12 cellular contexts compared by ENCODE assay signal in the genomic region with DNA sequence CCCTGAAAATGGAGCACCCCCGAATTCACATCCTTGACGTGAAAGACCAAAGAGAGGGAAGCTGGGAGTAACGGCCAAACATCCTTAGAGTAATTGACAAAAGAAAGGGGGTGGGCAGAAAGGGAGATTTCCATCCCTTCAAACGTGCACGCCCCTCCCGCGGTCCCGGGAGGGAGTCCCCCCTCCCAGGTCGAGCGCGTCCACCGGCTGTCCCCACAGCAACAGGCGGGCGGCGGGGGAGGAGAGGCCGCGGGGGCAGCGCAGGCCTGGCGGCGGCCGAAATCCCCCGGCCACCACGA. TPM values are rescaled to one million over a fixed set of nuclear protein-coding genes. Genes with fewer than 3 reads are reported as not detected.
A peak's percentile ranks its signal among the peaks of the same experiment; 100 is the strongest.
DNase-seq lines count a peak whose midpoint lies in the region; ATAC-seq and TF ChIP-seq lines count a peak whose summit lies in the region.
"Had no signal": no experiment of that assay in that cellular context is flagged by ENCODE, and none has a peak within 500 bp of the region (broad histone marks: within the 10 kb centered on the region; RNA-seq: fewer than 3 reads in every experiment).

No MANE protein-coding gene starts in this region.

- peaks cover 57% of the 10 kb centered on the region for H3K27me3 ChIP-seq in mammary epithelial cell (ENCODE audit: insufficient read depth, low read length)
- peaks cover 94% of the 10 kb centered on the region for H3K27me3 ChIP-seq in lower lobe of right lung (ENCODE audit: low read depth)
- H3K27me3 ChIP-seq in suprapubic skin, result peaks cover 94% of the 10 kb centered on the region

- no peak overlapping the region for H3K27ac ChIP-seq in mammary epithelial cell (ENCODE audit: insufficient read depth, low read depth, low read length)
- H3K27ac ChIP-seq in lower lobe of right lung, result no peak overlapping the region
- no peak overlapping the region for H3K27ac ChIP-seq in suprapubic skin

- DNase-seq in activated CD8-positive, alpha-beta T cell treated with anti-CD3 and anti-CD28 coated beads, Interleukin-2, amount 10 ng/mL, durations not matched to agents 7 days and 5 days, result no peak
- DNase-seq in activated CD8-positive, alpha-beta T cell treated with anti-CD3 and anti-CD28 coated beads for 36 hours, result no peak
- DNase-seq in mammary epithelial cell (no peak), lower lobe of right lung (no peak), suprapubic skin (ENCODE audit: low spot score in 2 of 2) (no peak), COLO668 (lab: John Stamatoyannopoulos, UW; ENCODE audit: unreplicated experiment) (no peak), NCI-H1417 treated with DMSO at 0.1 percent for 48 hours (lab: John Stamatoyannopoulos, UW) (no peak), NCI-H2227 (lab: John Stamatoyannopoulos, UW; ENCODE audit: unreplicated experiment) (no peak)
- DNase-seq: activated T-cell treated with anti-CD3 and anti-CD28 coated beads for 4 hours, NCI-H187, OCI-M1 had no signal

- H3K9ac ChIP-seq in mammary epithelial cell (ENCODE audit: insufficient read depth, low read length), result no peak overlapping the region

- no peak overlapping the region for H3K27ac Mint-ChIP-seq in activated CD8-positive, alpha-beta T cell treated with anti-CD3 and anti-CD28 coated beads, Interleukin-2, amount 10 ng/mL, durations not matched to agents 7 days and 5 days
- no peak overlapping the region for H3K27ac Mint-ChIP-seq in activated CD8-positive, alpha-beta T cell treated with anti-CD3 and anti-CD28 coated beads for 36 hours
- H3K27ac Mint-ChIP-seq: memory B cell had no signal

- peaks cover 87% of the 10 kb centered on the region for H3K27me3 Mint-ChIP-seq in activated CD8-positive, alpha-beta T cell treated with anti-CD3 and anti-CD28 coated beads, Interleukin-2, amount 10 ng/mL, durations not matched to agents 7 days and 5 days (ENCODE audit: low read depth)
- peaks cover 85% of the 10 kb centered on the region for H3K27me3 Mint-ChIP-seq in activated CD8-positive, alpha-beta T cell treated with anti-CD3 and anti-CD28 coated beads for 36 hours

- no peak for TF ChIP-seq EP300 in suprapubic skin (IDR thresholded peaks at IDR 0.05)

- H3K36me3 Mint-ChIP-seq in activated CD8-positive, alpha-beta T cell treated with anti-CD3 and anti-CD28 coated beads, Interleukin-2, amount 10 ng/mL, durations not matched to agents 7 days and 5 days (ENCODE audit: low read depth), result peaks cover 8% of the 10 kb centered on the region
- H3K36me3 Mint-ChIP-seq in activated CD8-positive, alpha-beta T cell treated with anti-CD3 and anti-CD28 coated beads for 36 hours (ENCODE audit: low read depth), result peaks cover 2% of the 10 kb centered on the region

- no peaks in the 10 kb centered on the region for H3K36me3 ChIP-seq in mammary epithelial cell (ENCODE audit: insufficient read depth, low read length)
- no peaks in the 10 kb centered on the region for H3K36me3 ChIP-seq in lower lobe of right lung
- H3K36me3 ChIP-seq in suprapubic skin, result no peaks in the 10 kb centered on the region

- CTCF ChIA-PET in activated CD8-positive, alpha-beta T cell treated with anti-CD3 and anti-CD28 coated beads, Interleukin-2, amount 10 ng/mL, durations not matched to agents 7 days and 5 days (lab: Charles Lee), result no interaction called here
- CTCF ChIA-PET in activated CD8-positive, alpha-beta T cell treated with anti-CD3 and anti-CD28 coated beads for 36 hours (lab: Charles Lee), result no interaction called here
- CTCF ChIA-PET in mammary epithelial cell (lab: Charles Lee; ENCODE audit: low non-redundant PET), result no interaction called here

- H3K9me3 ChIP-seq in mammary epithelial cell (replicated peaks; ENCODE audit: insufficient read depth, low read length), result peaks cover 2% of the 10 kb centered on the region
- H3K9me3 ChIP-seq in lower lobe of right lung, result no peaks in the 10 kb centered on the region
- H3K9me3 ChIP-seq in suprapubic skin, result no peaks in the 10 kb centered on the region

- no peaks in the 10 kb centered on the region for H3K79me2 ChIP-seq in mammary epithelial cell (ENCODE audit: insufficient read depth, low read length)

- in situ Hi-C loops in mammary epithelial cell (cut with MboI; ENCODE audit: low sequenced_read_pairs in 2 of 2), result no loop called here

- H3K9me3 Mint-ChIP-seq in activated CD8-positive, alpha-beta T cell treated with anti-CD3 and anti-CD28 coated beads, Interleukin-2, amount 10 ng/mL, durations not matched to agents 7 days and 5 days (ENCODE audit: insufficient read depth), result no peaks in the 10 kb centered on the region
- peaks cover 2% of the 10 kb centered on the region for H3K9me3 Mint-ChIP-seq in activated CD8-positive, alpha-beta T cell treated with anti-CD3 and anti-CD28 coated beads for 36 hours

- no peak for TF ChIP-seq CTCF in activated CD8-positive, alpha-beta T cell treated with anti-CD3 and anti-CD28 coated beads for 36 hours (IDR thresholded peaks at IDR 0.05)
- TF ChIP-seq CTCF in mammary epithelial cell (conservative IDR thresholded peaks at IDR 0.05 in 1 of 2, IDR thresholded peaks at IDR 0.05 in 1 of 2; ENCODE audit: extremely low read depth in 1 of 2, insufficient read depth in 1 of 2, low read depth in 1 of 2, low read length in 2 of 2) (no peak), lower lobe of right lung (IDR thresholded peaks at IDR 0.05) (no peak), suprapubic skin (IDR thresholded peaks at IDR 0.05) (no peak)

- H3K4me2 ChIP-seq in mammary epithelial cell (ENCODE audit: insufficient read depth, low read depth, low read length), result peak overlapping the region; percentile 64

- no peak for ATAC-seq in activated CD8-positive, alpha-beta T cell treated with anti-CD3 and anti-CD28 coated beads, Interleukin-2, amount 10 ng/mL, durations not matched to agents 7 days and 5 days
- ATAC-seq in activated CD8-positive, alpha-beta T cell treated with anti-CD3 and anti-CD28 coated beads for 36 hours, result no peak
- no peak for ATAC-seq in lower lobe of right lung

- no peak for TF ChIP-seq POLR2A in suprapubic skin (IDR thresholded peaks at IDR 0.05)

- no peaks in the 10 kb centered on the region for H4K20me1 ChIP-seq in mammary epithelial cell (ENCODE audit: insufficient read depth, low read length)

- WGBS in mammary epithelial cell (ENCODE audit: low coverage, missing lambda C conversion rate), result 36% methylated on average over 2 of the region's 23 CpGs
- WGBS in suprapubic skin, result 0% methylated on average over 3 of the region's 23 CpGs

- dilution Hi-C loops in mammary epithelial cell (cut with HindIII; ENCODE audit: low sequenced_read_pairs), result no loop called here

- no TSS peak for BruUV-seq in mammary epithelial cell (replicated peaks; lab: Mats Ljungman, UMichigan)

- intact Hi-C loops in activated CD8-positive, alpha-beta T cell treated with anti-CD3 and anti-CD28 coated beads for 36 hours (cut with micrococcal nuclease), result no loop called here
- intact Hi-C loops in mammary epithelial cell (cut with micrococcal nuclease), result no loop called here
- intact Hi-C loops in lower lobe of right lung (cut with DNase I), result no loop called here

- POLR2A ChIA-PET in activated CD8-positive, alpha-beta T cell treated with anti-CD3 and anti-CD28 coated beads, Interleukin-2, amount 10 ng/mL, durations not matched to agents 7 days and 5 days (lab: Charles Lee), result no interaction called here
- POLR2A ChIA-PET in activated CD8-positive, alpha-beta T cell treated with anti-CD3 and anti-CD28 coated beads for 36 hours (lab: Charles Lee), result no interaction called here

- H2AFZ ChIP-seq in mammary epithelial cell (ENCODE audit: low read depth, low read length), result no peak overlapping the region

- H3K4me3 ChIP-seq in mammary epithelial cell (replicated peaks in 1 of 3; ENCODE audit: insufficient read depth in 1 of 3, low read depth in 2 of 3, low read length in 3 of 3), result no peak overlapping the region
- peak overlapping the region; percentile 31 for H3K4me3 ChIP-seq in lower lobe of right lung
- H3K4me3 ChIP-seq in suprapubic skin, result peak overlapping the region; percentile 44

- H3K4me3 Mint-ChIP-seq in activated CD8-positive, alpha-beta T cell treated with anti-CD3 and anti-CD28 coated beads, Interleukin-2, amount 10 ng/mL, durations not matched to agents 7 days and 5 days, result peak overlapping the region; percentile 12
- H3K4me3 Mint-ChIP-seq in activated CD8-positive, alpha-beta T cell treated with anti-CD3 and anti-CD28 coated beads for 36 hours, result no peak overlapping the region
- H3K4me3 Mint-ChIP-seq: memory B cell had no signal

- H3K4me1 ChIP-seq in mammary epithelial cell (ENCODE audit: insufficient read depth, low read length), result peaks cover 9% of the 10 kb centered on the region
- peaks cover 21% of the 10 kb centered on the region for H3K4me1 ChIP-seq in lower lobe of right lung
- H3K4me1 ChIP-seq in suprapubic skin, result peaks cover 34% of the 10 kb centered on the region

- H3K4me1 Mint-ChIP-seq in activated CD8-positive, alpha-beta T cell treated with anti-CD3 and anti-CD28 coated beads, Interleukin-2, amount 10 ng/mL, durations not matched to agents 7 days and 5 days (ENCODE audit: low read depth), result peaks cover 8% of the 10 kb centered on the region
- peaks cover 17% of the 10 kb centered on the region for H3K4me1 Mint-ChIP-seq in activated CD8-positive, alpha-beta T cell treated with anti-CD3 and anti-CD28 coated beads for 36 hours (ENCODE audit: low read depth)

RNA-seq across cellular contexts. Expression of gene PROX1, which starts 5.3 kb away (rescaled TPM):
- not detected for total RNA-seq in activated CD8-positive, alpha-beta T cell treated with anti-CD3 and anti-CD28 coated beads, Interleukin-2, amount 10 ng/mL, durations not matched to agents 7 days and 5 days
- under 1 TPM in 1 of 2 experiments, not detected in 1; 0.09 TPM for total RNA-seq in activated CD8-positive, alpha-beta T cell treated with anti-CD3 and anti-CD28 coated beads for 36 hours
- under 1 TPM; 0.33 to 0.35 TPM for total RNA-seq in mammary epithelial cell
- 0.09 TPM for polyA plus RNA-seq in mammary epithelial cell
- 37.7 TPM for polyA minus RNA-seq in mammary epithelial cell
- 11.7 TPM for total RNA-seq in lower lobe of right lung
- total RNA-seq in suprapubic skin, result 1 to 10 TPM in 3 of 4 donors, under 1 TPM in 1; 0.68 to 1.9 (median 1.3) TPM

Comparison
In these comparisons a context has a peak if more than half of its experiments do, and no peak if none do; other contexts are left out.
1. H3K4me3 ChIP-seq: peak in lower lobe of right lung (single experiment) and suprapubic skin (single experiment); none in mammary epithelial cell (0 of 3).